In the genomic region with DNA sequence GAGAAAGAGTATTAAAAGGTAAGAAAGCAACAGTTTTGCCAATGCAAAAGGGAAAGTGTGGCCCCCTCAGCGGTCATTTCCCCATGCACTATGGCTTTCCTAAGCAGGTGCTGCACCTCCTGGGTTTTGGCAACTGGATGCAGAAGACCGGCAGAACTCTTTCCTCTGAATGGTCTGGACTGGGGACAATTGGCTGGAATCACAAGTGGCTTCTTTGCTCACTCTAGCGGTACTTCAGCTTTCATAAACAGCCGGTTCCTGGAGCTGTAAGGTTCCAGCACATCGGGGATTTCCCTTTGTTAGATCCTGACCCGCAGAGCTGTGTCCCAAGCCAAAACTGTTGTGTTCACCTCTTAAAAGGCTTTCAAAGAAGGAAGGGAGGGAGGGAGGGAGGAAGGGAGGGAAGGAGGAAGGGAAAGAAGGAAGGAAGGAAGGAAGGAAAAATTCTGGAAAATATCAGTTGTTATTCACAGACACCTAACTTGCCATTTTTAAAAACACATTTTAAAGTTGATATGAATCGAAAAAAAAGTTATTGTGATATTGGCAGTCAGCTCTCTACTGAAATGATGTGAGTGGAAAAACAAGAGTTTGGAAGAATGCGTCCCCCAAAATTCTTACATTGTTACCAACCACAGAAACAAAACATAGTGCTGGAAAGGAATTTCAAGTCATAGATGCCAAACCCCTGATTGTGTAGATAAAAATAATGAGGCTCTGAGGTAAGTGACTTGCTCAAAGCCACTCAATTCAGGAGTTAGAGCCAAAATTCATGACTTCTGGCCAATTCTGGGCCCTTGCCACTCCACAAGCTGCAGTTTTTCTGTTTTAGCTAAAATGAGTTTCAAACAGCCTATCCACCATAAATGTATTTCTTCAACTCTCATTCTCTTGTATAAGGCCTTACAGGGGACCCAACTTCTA, we compare ENCODE assay signal across 8 cellular contexts.
A peak's percentile ranks its signal among the peaks of the same experiment; 100 is the strongest.
DNase-seq lines count a peak whose midpoint lies in the region; ATAC-seq and TF ChIP-seq lines count a peak whose summit lies in the region.

No MANE protein-coding gene starts in this region.

- H3K27ac Mint-ChIP-seq in endodermal cell = no peak overlapping the region

- no peaks in the 10 kb centered on the region for H3K27me3 ChIP-seq in endodermal cell (ENCODE audit: control insufficient read depth, insufficient read depth, low read length, poor library complexity, severe bottlenecking)
- H3K27me3 ChIP-seq in mucosa of rectum (ENCODE audit: control insufficient read depth in 2 of 2, insufficient read depth in 2 of 2, low read length in 2 of 2) = peaks cover 0 to 9% of the 10 kb centered on the region in 2 donors

- no peaks in the 10 kb centered on the region for H3K36me3 ChIP-seq in endodermal cell (ENCODE audit: control insufficient read depth, insufficient read depth, low read length)
- H3K36me3 ChIP-seq in mucosa of rectum (ENCODE audit: control insufficient read depth in 2 of 2, insufficient read depth in 2 of 2, low read length in 2 of 2) = no peaks in the 10 kb centered on the region

- H3K27ac ChIP-seq in endodermal cell (ENCODE audit: low read depth, low read length) = no peak overlapping the region
- H3K27ac ChIP-seq in mucosa of rectum (ENCODE audit: low read depth in 2 of 2, low read length in 2 of 2) = peak overlapping the region; percentile 39 to 63

- H3K4me1 Mint-ChIP-seq in endodermal cell = peaks cover 22% of the 10 kb centered on the region

- H3K4me3 ChIP-seq in AG10803 (ENCODE audit: low read length) = peak overlapping the region; percentile 56
- no peak overlapping the region for H3K4me3 ChIP-seq in endodermal cell (ENCODE audit: low read length)
- no peak overlapping the region for H3K4me3 ChIP-seq in mucosa of rectum (ENCODE audit: low read length in 2 of 2)

- peaks cover 2% of the 10 kb centered on the region for H3K4me1 ChIP-seq in endodermal cell (ENCODE audit: control insufficient read depth, insufficient read depth, low read length)
- peaks cover 2 to 32% of the 10 kb centered on the region in 2 donors for H3K4me1 ChIP-seq in mucosa of rectum (ENCODE audit: control insufficient read depth in 2 of 2, insufficient read depth in 2 of 2, low read length in 2 of 2)

- H3K27me3 Mint-ChIP-seq in endodermal cell (ENCODE audit: insufficient read depth) = peaks cover 16% of the 10 kb centered on the region

- no peak for TF ChIP-seq CTCF in AG10803 (conservative IDR thresholded peaks at IDR 0.05; ENCODE audit: low read length)
- no peak for TF ChIP-seq CTCF in endodermal cell (conservative IDR thresholded peaks at IDR 0.05)

- DNase-seq in AG10803 (ENCODE audit: low read depth) (peak; percentile 98), NCI-H226 (peak; percentile 67), endodermal cell (peak; percentile 64), superior temporal gyrus (ENCODE audit: extremely low spot score) (no peak), occipital lobe (lab: John Stamatoyannopoulos, UW) (no peak)

- H3K36me3 Mint-ChIP-seq in endodermal cell (ENCODE audit: low read depth) = no peaks in the 10 kb centered on the region

- 44 to 69% methylated on average over 2 to 7 of the region's 8 CpGs for WGBS in endodermal cell (ENCODE audit: insufficient coverage in 1 of 2, insufficient read length in 1 of 2), 2 experiments

- H3K9me3 ChIP-seq in endodermal cell (ENCODE audit: control insufficient read depth, low read length) (peaks cover 8% of the 10 kb centered on the region), mucosa of rectum (ENCODE audit: control insufficient read depth in 2 of 2, low read length in 2 of 2) (peaks cover 0 to 4% of the 10 kb centered on the region in 2 donors)

- no peak for ATAC-seq in GM21825 (IDR thresholded peaks at IDR 0.05; ENCODE audit: unreplicated experiment)
- no peak for ATAC-seq in HG02885 (IDR thresholded peaks at IDR 0.05; ENCODE audit: poor library complexity, unreplicated experiment)

- H3K9me3 Mint-ChIP-seq in endodermal cell = peaks cover 6% of the 10 kb centered on the region

- H3K9ac ChIP-seq in endodermal cell (ENCODE audit: extremely low read depth, low read length, poor library complexity, severe bottlenecking) = no peak overlapping the region
- no peak overlapping the region for H3K9ac ChIP-seq in mucosa of rectum (ENCODE audit: low read depth in 1 of 2, low read length in 2 of 2)

- H3K4me3 Mint-ChIP-seq in endodermal cell = no peak overlapping the region

Comparison
In these comparisons a context has a peak if more than half of its experiments do, and no peak if none do; other contexts are left out.
1. DNase-seq: peak in AG10803 (single experiment), NCI-H226 (single experiment) and endodermal cell (single experiment); none in superior temporal gyrus (single experiment) and occipital lobe (single experiment).